Comparison of ENCODE assay signal across 11 cellular contexts in genomic region chr2:153287109-153287801, GRCh38.
A peak's percentile ranks its signal among the peaks of the same experiment; 100 is the strongest.
DNase-seq lines count a peak whose midpoint lies in the region; TF ChIP-seq lines count a peak whose summit lies in the region.
"Had no signal": no experiment of that assay in that cellular context is flagged by ENCODE, and none has a peak within 500 bp of the region (broad histone marks: within the 10 kb centered on the region; RNA-seq: fewer than 3 reads in every experiment).

No MANE protein-coding gene starts in this region.

- H3F3A ChIP-seq in SK-N-SH (replicated peaks; ENCODE audit: insufficient read depth) = no peaks in the 10 kb centered on the region

- CTCF ChIA-PET in SK-N-SH (lab: Yijun Ruan, JAX) = interaction anchor here (1.0 kb wide), 1 partner anchor 245 kb away, joined by 3 read pairs; no protein-coding TSS in a partner anchor

- H2AFZ ChIP-seq in SK-N-SH (ENCODE audit: low read depth) = no peak overlapping the region

- no peaks in the 10 kb centered on the region for H3K4me1 ChIP-seq in SK-N-SH (ENCODE audit: control insufficient read depth in 1 of 2, insufficient read depth in 2 of 2, low read depth in 1 of 2, low read length in 1 of 2)
- no peaks in the 10 kb centered on the region for H3K4me1 ChIP-seq in iPS-20b (ENCODE audit: insufficient read depth, low read length)
- no peaks in the 10 kb centered on the region for H3K4me1 ChIP-seq in tibial nerve

- no peaks in the 10 kb centered on the region for H3K9me2 ChIP-seq in SK-N-SH

- H3K4me3 Mint-ChIP-seq in HFFc6 = peak overlapping the region; percentile 5; the same call in 1 of the 2 replicates
- H3K4me3 Mint-ChIP-seq: dendritic cell treated with granulocyte-macrophage colony-stimulating factor and Interleukin-4, amounts not matched to agents 40 ng/mL and 50 ng/mL, for 4 days had no signal

- H3K36me3 Mint-ChIP-seq in HFFc6 (ENCODE audit: low read depth) = no peaks in the 10 kb centered on the region

- H3K27ac Mint-ChIP-seq in HFFc6 = no peak overlapping the region
- H3K27ac Mint-ChIP-seq: dendritic cell treated with granulocyte-macrophage colony-stimulating factor and Interleukin-4, amounts not matched to agents 40 ng/mL and 50 ng/mL, for 4 days had no signal

- H3K4me1 Mint-ChIP-seq in HFFc6 (ENCODE audit: low read depth) = no peaks in the 10 kb centered on the region

- WGBS in SK-N-SH (ENCODE audit: low lambda C conversion rate) = 34% methylated on average over 22 of the region's 24 CpGs
- 38 to 51% methylated on average over 24 of the region's 24 CpGs for WGBS in tibial nerve, 2 donors

- DNase-seq in GM12864 (ENCODE audit: low read depth) (no peak), HFFc6 (no peak), SK-N-SH (peak; percentile 5), tibial nerve (ENCODE audit: low spot score in 2 of 2) (no peak), NOMO-1 treated with dmso at 0.1 percent for 144 hours (lab: John Stamatoyannopoulos, UW; ENCODE audit: unreplicated experiment) (no peak), C1 segment of cervical spinal cord (lab: John Stamatoyannopoulos, UW) (no peak)
- no peak for DNase-seq in activated naive CD4-positive, alpha-beta T cell treated with anti-CD3 and anti-CD28 coated beads, Interleukin-2, amount 50 U/mL, for 16 hours
- DNase-seq: T-helper 2 cell had no signal

- TF ChIP-seq POLR2A in tibial nerve (IDR thresholded peaks at IDR 0.05) = no peak

- no peaks in the 10 kb centered on the region; the same call in 1 of the 2 replicates for H3K27me3 ChIP-seq in SK-N-SH (ENCODE audit: insufficient read depth)
- no peaks in the 10 kb centered on the region for H3K27me3 ChIP-seq in iPS-20b (ENCODE audit: insufficient read depth, low read length)
- H3K27me3 ChIP-seq in tibial nerve = no peaks in the 10 kb centered on the region
- H3K27me3 ChIP-seq: neutrophil had no signal

- H3K9me3 ChIP-seq in SK-N-SH (no peaks in the 10 kb centered on the region), iPS-20b (ENCODE audit: insufficient read depth, low read depth, low read length) (no peaks in the 10 kb centered on the region; the same call in 1 of the 2 replicates), tibial nerve (peaks cover 0 to 18% (median 1%) of the 10 kb centered on the region in 4 donors)
- H3K9me3 ChIP-seq: neutrophil had no signal

- H3K36me3 ChIP-seq in SK-N-SH (replicated peaks in 1 of 2; ENCODE audit: control insufficient read depth in 1 of 2, insufficient read depth in 2 of 2, low read length in 1 of 2) (no peaks in the 10 kb centered on the region), iPS-20b (ENCODE audit: insufficient read depth, low read depth, low read length) (no peaks in the 10 kb centered on the region), tibial nerve (no peaks in the 10 kb centered on the region)
- H3K36me3 ChIP-seq: neutrophil had no signal

- H3K27ac ChIP-seq in SK-N-SH (ENCODE audit: low read depth in 2 of 2, low read length in 1 of 2) (no peak overlapping the region), iPS-20b (ENCODE audit: low read length) (no peak overlapping the region), tibial nerve (no peak overlapping the region)
- H3K27ac ChIP-seq: neutrophil had no signal

- TF ChIP-seq RAD21 in SK-N-SH (IDR thresholded peaks at IDR 0.05; ENCODE audit: low read length) = no peak

- H3K4me3 ChIP-seq in GM12864 (ENCODE audit: low read depth, low read length) (no peak overlapping the region), SK-N-SH (ENCODE audit: low read depth in 2 of 2, low read length in 1 of 2) (peak overlapping the region; percentile 14 to 39; a peak in 2 of 4 replicates), iPS-20b (ENCODE audit: low read length) (peak overlapping the region; percentile 46; the same call in 1 of the 2 replicates), tibial nerve (no peak overlapping the region)

- H3K79me2 ChIP-seq in SK-N-SH (ENCODE audit: insufficient read depth) = no peaks in the 10 kb centered on the region

- peaks cover 28% of the 10 kb centered on the region for H3K9me3 Mint-ChIP-seq in HFFc6

- no peak for TF ChIP-seq EP300 in SK-N-SH (IDR thresholded peaks at IDR 0.05; ENCODE audit: borderline replicate concordance in 1 of 2, low read depth in 1 of 2, low read length in 1 of 2)
- no peak for TF ChIP-seq EP300 in tibial nerve (IDR thresholded peaks at IDR 0.05)

- H3K4me2 ChIP-seq in SK-N-SH = no peak overlapping the region; the same call in 1 of the 2 replicates

- TF ChIP-seq CTCF in GM12864 (IDR thresholded peaks at IDR 0.05; ENCODE audit: low read depth, low read length, missing control alignments) = peak; percentile 47
- TF ChIP-seq CTCF in HFFc6 (IDR thresholded peaks at IDR 0.05) = peak; percentile 55
- TF ChIP-seq CTCF in SK-N-SH (IDR thresholded peaks at IDR 0.05) = peak; percentile 12; the same call in 1 of the 2 replicates
- TF ChIP-seq CTCF in tibial nerve (IDR thresholded peaks at IDR 0.05) = no peak

- H3K9ac ChIP-seq in SK-N-SH (no peak overlapping the region), iPS-20b (ENCODE audit: low read depth, low read length) (no peak overlapping the region)

- no peaks in the 10 kb centered on the region for H4K20me1 ChIP-seq in SK-N-SH (ENCODE audit: insufficient read depth)

- peaks cover 3% of the 10 kb centered on the region for H3K27me3 Mint-ChIP-seq in HFFc6 (ENCODE audit: insufficient read depth)
- H3K27me3 Mint-ChIP-seq: dendritic cell treated with granulocyte-macrophage colony-stimulating factor and Interleukin-4, amounts not matched to agents 40 ng/mL and 50 ng/mL, for 4 days had no signal

- POLR2A ChIA-PET in SK-N-SH (lab: Yijun Ruan, JAX) = no interaction called here

TF ChIP-seq in SK-N-SH, 30 proteins besides CTCF, POLR2A, EP300 and RAD21:
- TF ChIP-seq MEF2A (IDR thresholded peaks at IDR 0.05; ENCODE audit: borderline replicate concordance, low read depth) (no peak), RFX5 (IDR thresholded peaks at IDR 0.05; ENCODE audit: low read length) (no peak), RCOR1 (IDR thresholded peaks at IDR 0.05; ENCODE audit: low read length) (no peak), FOXM1 (IDR thresholded peaks at IDR 0.05; ENCODE audit: low read depth) (no peak), GATA2 (CRISPR knock-in tag; IDR thresholded peaks at IDR 0.05) (no peak)
- TF ChIP-seq, protein P1, sequence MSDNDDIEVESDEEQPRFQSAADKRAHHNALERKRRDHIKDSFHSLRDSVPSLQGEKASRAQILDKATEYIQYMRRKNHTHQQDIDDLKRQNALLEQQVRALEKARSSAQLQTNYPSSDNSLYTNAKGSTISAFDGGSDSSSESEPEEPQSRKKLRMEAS (IDR thresholded peaks at IDR 0.05; ENCODE audit: low read depth) = no peak

Comparison
In these comparisons a context has a peak if more than half of its experiments do, and no peak if none do; other contexts are left out.
1. H3K4me3 ChIP-seq: peak in SK-N-SH (2 of 2) and iPS-20b (single experiment); none in GM12864 (single experiment) and tibial nerve (0 of 4).
2. CTCF ChIP-seq: peak in GM12864 (single experiment), HFFc6 (single experiment) and SK-N-SH (single experiment); none in tibial nerve (0 of 5).